15 cellular contexts compared by ENCODE assay signal in genomic region chr5:122478741-122479459, GRCh38.
DNase-seq lines count a peak whose midpoint lies in the region; TF ChIP-seq lines count a peak whose summit lies in the region.
"Had no signal": no experiment of that assay in that cellular context is flagged by ENCODE, and none has a peak within 500 bp of the region (broad histone marks: within the 10 kb centered on the region; RNA-seq: fewer than 3 reads in every experiment).

No MANE protein-coding gene starts in this region.

- no peak overlapping the region for H3K9ac ChIP-seq in mammary epithelial cell (ENCODE audit: insufficient read depth, low read length)
- H3K9ac ChIP-seq in smooth muscle cell (ENCODE audit: low read depth), result no peak overlapping the region

- H3K36me3 ChIP-seq in mammary epithelial cell (ENCODE audit: insufficient read depth, low read length), result no peaks in the 10 kb centered on the region
- no peaks in the 10 kb centered on the region for H3K36me3 ChIP-seq in smooth muscle cell (ENCODE audit: low read depth)
- H3K36me3 ChIP-seq in WERI-Rb-1, result no peaks in the 10 kb centered on the region
- H3K36me3 ChIP-seq: HAP-1 had no signal

- intact Hi-C loops in mammary epithelial cell (cut with micrococcal nuclease), result no loop called here

- H3K4me2 ChIP-seq in mammary epithelial cell (ENCODE audit: insufficient read depth, low read depth, low read length) (no peak overlapping the region), smooth muscle cell (peak overlapping the region; percentile 21)

- no TSS peak for BruUV-seq in mammary epithelial cell (replicated peaks; lab: Mats Ljungman, UMichigan)

- H4K20me1 ChIP-seq in mammary epithelial cell (ENCODE audit: insufficient read depth, low read length) (no peaks in the 10 kb centered on the region), smooth muscle cell (ENCODE audit: low read depth) (no peaks in the 10 kb centered on the region)

- TF ChIP-seq CTCF in mammary epithelial cell (conservative IDR thresholded peaks at IDR 0.05 in 1 of 2, IDR thresholded peaks at IDR 0.05 in 1 of 2; ENCODE audit: extremely low read depth in 1 of 2, insufficient read depth in 1 of 2, low read depth in 1 of 2, low read length in 2 of 2) (no peak), smooth muscle cell (IDR thresholded peaks at IDR 0.05; ENCODE audit: borderline replicate concordance, insufficient read depth, poor library complexity, severe bottlenecking) (no peak), WERI-Rb-1 (IDR thresholded peaks at IDR 0.05; ENCODE audit: low read depth, low read length) (no peak)

- in situ Hi-C loops in mammary epithelial cell (cut with MboI; ENCODE audit: low sequenced_read_pairs in 2 of 2), result no loop called here

- H3K4me1 ChIP-seq in mammary epithelial cell (ENCODE audit: insufficient read depth, low read length), result no peaks in the 10 kb centered on the region
- H3K4me1 ChIP-seq in smooth muscle cell (ENCODE audit: low read depth), result no peaks in the 10 kb centered on the region

- H3K4me3 ChIP-seq in mammary epithelial cell (replicated peaks in 1 of 3; ENCODE audit: insufficient read depth in 1 of 3, low read depth in 2 of 3, low read length in 3 of 3) (no peak overlapping the region), smooth muscle cell (no peak overlapping the region), WERI-Rb-1 (ENCODE audit: low read depth, low read length) (no peak overlapping the region)
- H3K4me3 ChIP-seq: HAP-1 had no signal

- H2AFZ ChIP-seq in mammary epithelial cell (ENCODE audit: low read depth, low read length) (no peak overlapping the region), smooth muscle cell (ENCODE audit: low read depth) (no peak overlapping the region)

- no peaks in the 10 kb centered on the region for H3K27me3 ChIP-seq in mammary epithelial cell (ENCODE audit: insufficient read depth, low read length)
- no peaks in the 10 kb centered on the region for H3K27me3 ChIP-seq in smooth muscle cell (ENCODE audit: low read depth)
- H3K27me3 ChIP-seq in WERI-Rb-1 (ENCODE audit: insufficient read depth, low read depth, severe bottlenecking), result no peaks in the 10 kb centered on the region

- H3F3A ChIP-seq in smooth muscle cell (ENCODE audit: low read depth), result no peaks in the 10 kb centered on the region

- no peaks in the 10 kb centered on the region for H3K79me2 ChIP-seq in mammary epithelial cell (ENCODE audit: insufficient read depth, low read length)
- no peaks in the 10 kb centered on the region for H3K79me2 ChIP-seq in smooth muscle cell (ENCODE audit: low read depth)

- DNase-seq in HuH-7 (ENCODE audit: low spot score) (peak; percentile 26), mammary epithelial cell (peak; percentile 76), kidney tubule cell (ENCODE audit: low spot score) (peak; percentile 19), smooth muscle cell (lab: John Stamatoyannopoulos, UW; ENCODE audit: unreplicated experiment) (no peak), CD1c-positive myeloid dendritic cell (ENCODE audit: extremely low spot score) (no peak), WERI-Rb-1 (no peak), NCI-H2029 treated with DMSO at 0.1 percent for 48 hours (lab: John Stamatoyannopoulos, UW) (no peak)
- DNase-seq: activated CD4-positive, alpha-beta T cell treated with anti-CD3 and anti-CD28 coated beads for 4 hours; dermis blood vessel endothelial cell; islet precursor cell; NCI-H1105 treated with DMSO at 0.1 percent for 48 hours; NCI-H510A treated with DMSO at 0.1 percent for 48 hours; RPMI8226; T-helper 2 cell had no signal

- H3K9me3 ChIP-seq in mammary epithelial cell (replicated peaks; ENCODE audit: insufficient read depth, low read length), result no peaks in the 10 kb centered on the region
- H3K9me3 ChIP-seq in smooth muscle cell (replicated peaks; ENCODE audit: low read depth), result no peaks in the 10 kb centered on the region
- H3K9me3 ChIP-seq in WERI-Rb-1 (ENCODE audit: severe bottlenecking), result no peaks in the 10 kb centered on the region
- H3K9me3 ChIP-seq: HAP-1 had no signal

- 45% methylated on average over 3 of the region's 4 CpGs for WGBS in mammary epithelial cell (ENCODE audit: low coverage, missing lambda C conversion rate)
- WGBS in smooth muscle cell (ENCODE audit: low lambda C conversion rate), result 81% methylated on average over 4 of the region's 4 CpGs

- H3K27ac ChIP-seq in mammary epithelial cell (ENCODE audit: insufficient read depth, low read depth, low read length) (no peak overlapping the region), smooth muscle cell (ENCODE audit: low read depth) (no peak overlapping the region), WERI-Rb-1 (no peak overlapping the region)

- CTCF ChIA-PET in mammary epithelial cell (lab: Charles Lee; ENCODE audit: low non-redundant PET), result no interaction called here

- dilution Hi-C loops in mammary epithelial cell (cut with HindIII; ENCODE audit: low sequenced_read_pairs), result no loop called here

Comparison
In these comparisons a context has a peak if more than half of its experiments do, and no peak if none do; other contexts are left out.
1. DNase-seq: peak in HuH-7 (single experiment), mammary epithelial cell (single experiment) and kidney tubule cell (single experiment); none in smooth muscle cell (single experiment), CD1c-positive myeloid dendritic cell (single experiment), WERI-Rb-1 (single experiment) and NCI-H2029 treated with DMSO at 0.1 percent for 48 hours (single experiment).